ENCODE assay signal across 8 cellular contexts in the genomic region with DNA sequence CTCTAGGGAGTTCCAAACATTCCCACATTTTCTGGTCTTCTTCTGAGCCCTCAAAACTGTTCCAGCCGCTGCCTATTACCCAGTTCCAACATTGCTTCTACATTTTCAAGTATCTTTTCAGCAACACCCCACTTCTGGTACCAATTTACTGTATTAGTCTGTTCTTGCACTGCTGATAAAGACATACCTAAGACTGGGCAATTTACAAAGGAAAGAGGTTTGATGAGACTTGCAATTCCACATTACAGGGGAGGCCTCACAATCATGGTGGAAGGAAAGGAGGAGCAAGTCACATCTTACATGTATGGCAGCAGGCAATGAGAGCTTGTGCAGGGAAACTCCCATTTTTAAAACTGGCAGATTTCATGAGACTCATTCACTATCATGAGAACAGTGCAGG.
"Had no signal": no experiment of that assay in that cellular context is flagged by ENCODE, and none has a peak within 500 bp of the region (broad histone marks: within the 10 kb centered on the region; RNA-seq: fewer than 3 reads in every experiment).

No MANE protein-coding gene starts in this region.

- FAIRE-seq: HTR-8/SVneo had no signal

- H3K4me3 ChIP-seq: GM23248, HAP-1 had no signal

- H3K9ac ChIP-seq: GM23248 had no signal

- DNase-seq: GM23248, GOT3, H7, IMR-90, KBM-7 had no signal

- H2AFZ ChIP-seq: GM23248 had no signal

- ATAC-seq: HCT116 had no signal

- H3K36me3 ChIP-seq: HAP-1 had no signal

- H3K27ac ChIP-seq: GM23248 had no signal
